9 cellular contexts compared by ENCODE assay signal in genomic region chr9:105694320-105694847, GRCh38. TPM values are rescaled to one million over a fixed set of nuclear protein-coding genes. Genes with fewer than 3 reads are reported as not detected.
DNase-seq lines count a peak whose midpoint lies in the region; ATAC-seq and TF ChIP-seq lines count a peak whose summit lies in the region.
"Had no signal": no experiment of that assay in that cellular context is flagged by ENCODE, and none has a peak within 500 bp of the region (broad histone marks: within the 10 kb centered on the region; RNA-seq: fewer than 3 reads in every experiment).

A gene with protein sequence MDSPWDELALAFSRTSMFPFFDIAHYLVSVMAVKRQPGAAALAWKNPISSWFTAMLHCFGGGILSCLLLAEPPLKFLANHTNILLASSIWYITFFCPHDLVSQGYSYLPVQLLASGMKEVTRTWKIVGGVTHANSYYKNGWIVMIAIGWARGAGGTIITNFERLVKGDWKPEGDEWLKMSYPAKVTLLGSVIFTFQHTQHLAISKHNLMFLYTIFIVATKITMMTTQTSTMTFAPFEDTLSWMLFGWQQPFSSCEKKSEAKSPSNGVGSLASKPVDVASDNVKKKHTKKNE (plus strand): TSS chr9:105694541. CDS start chr9:105694661, 120 bp downstream.

- no peak for TF ChIP-seq CTCF in lung (IDR thresholded peaks at IDR 0.05; ENCODE audit: control extremely low read depth, extremely low read depth)

- no peaks in the 10 kb centered on the region for H3K9me3 ChIP-seq in BLaER1 treated with 17β-estradiol and CSF1 and Interleukin-3, amounts not matched to agents 10 nM and 100 nM (replicated peaks in 1 of 11)
- no peaks in the 10 kb centered on the region for H3K9me3 ChIP-seq in lung (ENCODE audit: control insufficient read depth in 2 of 2, insufficient read depth in 1 of 2, low read length in 1 of 2)

- peak; percentile 79 for DNase-seq in NCI-H510A treated with DMSO at 0.1 percent for 48 hours (lab: John Stamatoyannopoulos, UW)
- peak; percentile 55 to 61 for DNase-seq in activated CD4-positive, alpha-beta T cell treated with anti-CD3 and anti-CD28 coated beads, Interleukin-2, amount 50 U/mL, for 24 hours (ENCODE audit: low read depth in 1 of 2, low spot score in 1 of 2)
- DNase-seq in ecto neural progenitor cell (ENCODE audit: low spot score): peak; percentile 88
- peak; percentile 58 for DNase-seq in lung (ENCODE audit: low spot score)
- peak; percentile 38 to 77 (median 67) for DNase-seq in stimulated activated CD4-positive, alpha-beta T cell treated with anti-CD3 and anti-CD28 coated beads, TNF-alpha, amount 100 ng/mL, for 24 hours (ENCODE audit: low read depth in 3 of 3)

- H3K4me1 ChIP-seq in BLaER1 treated with 17β-estradiol and CSF1 and Interleukin-3, amounts not matched to agents 10 nM and 100 nM: peaks cover 19 to 25% (median 21%) of the 10 kb centered on the region in 10 experiments
- H3K4me1 ChIP-seq in lung (ENCODE audit: control insufficient read depth in 2 of 2, insufficient read depth in 2 of 2, low read length in 2 of 2): peaks cover 0 to 6% of the 10 kb centered on the region in 2 donors

- H4K20me1 ChIP-seq in BLaER1 treated with 17β-estradiol and CSF1 and Interleukin-3, amounts not matched to agents 10 nM and 100 nM: peaks cover 0 to 6% (median 0%) of the 10 kb centered on the region in 11 experiments; a peak in 3 of 22 replicates

- peak; percentile 81 for TF ChIP-seq POLR2A in GM19193 (IDR thresholded peaks at IDR 0.05; ENCODE audit: extremely low read depth, insufficient read depth, insufficient read length)

- H3K27ac ChIP-seq in BLaER1 treated with 17β-estradiol and CSF1 and Interleukin-3, amounts not matched to agents 10 nM and 100 nM: peak within 1 kb of the TSS in 7 of 11 experiments; percentile 32 to 59 (median 51); a peak in 9 of 22 replicates
- H3K27ac ChIP-seq in lung (ENCODE audit: low read depth in 1 of 2, low read length in 1 of 2): peak within 1 kb of the TSS; percentile 64 to 85
- H3K27ac ChIP-seq: epithelial cell of prostate had no signal

- 0% methylated on average over 63 to 64 of the region's 64 CpGs for WGBS in lung, 2 donors

- peak within 1 kb of the TSS; percentile 62 to 79 (median 75) for H3K9ac ChIP-seq in BLaER1 treated with 17β-estradiol and CSF1 and Interleukin-3, amounts not matched to agents 10 nM and 100 nM

- no peaks in the 10 kb centered on the region for H3K36me3 ChIP-seq in BLaER1 treated with 17β-estradiol and CSF1 and Interleukin-3, amounts not matched to agents 10 nM and 100 nM
- H3K36me3 ChIP-seq in lung (ENCODE audit: control insufficient read depth in 2 of 2, insufficient read depth in 2 of 2, low read length in 2 of 2): no peaks in the 10 kb centered on the region

- H3K4me2 ChIP-seq in BLaER1 treated with 17β-estradiol and CSF1 and Interleukin-3, amounts not matched to agents 10 nM and 100 nM: peak within 1 kb of the TSS; percentile 87 to 99 (median 93)

- ATAC-seq in HG03354 (IDR thresholded peaks at IDR 0.05; ENCODE audit: poor library complexity, severe bottlenecking, unreplicated experiment): peak; percentile 77
- peak; percentile 96 for ATAC-seq in lung (ENCODE audit: insufficient read depth, low FRiP score)

- H3K4me3 ChIP-seq in BLaER1 treated with 17β-estradiol and CSF1 and Interleukin-3, amounts not matched to agents 10 nM and 100 nM: peak within 1 kb of the TSS; percentile 61 to 77 (median 71)
- H3K4me3 ChIP-seq in lung: peak within 1 kb of the TSS; percentile 83

- peaks cover 20 to 45% (median 39%) of the 10 kb centered on the region in 11 experiments for H3K27me3 ChIP-seq in BLaER1 treated with 17β-estradiol and CSF1 and Interleukin-3, amounts not matched to agents 10 nM and 100 nM
- H3K27me3 ChIP-seq in lung (ENCODE audit: control insufficient read depth, insufficient read depth): no peaks in the 10 kb centered on the region

RNA-seq across cellular contexts. Expression of the gene that starts here (rescaled TPM):
- total RNA-seq in lung: 10 to 100 TPM in 1 of 2 donors, 1 to 10 TPM in 1; 8.9 to 17.2 TPM
- polyA plus RNA-seq in lung: 10 to 100 TPM in 1 of 2 donors, 1 to 10 TPM in 1; 4.9 to 13.2 TPM

Comparison
In these comparisons a context has a peak if more than half of its experiments do, and no peak if none do; other contexts are left out.
1. Peak in every context shown above with its lines: DNase-seq, ATAC-seq, H3K4me3 ChIP-seq and H3K27ac ChIP-seq.